Comparison of ENCODE assay signal across 13 cellular contexts in the genomic region with DNA sequence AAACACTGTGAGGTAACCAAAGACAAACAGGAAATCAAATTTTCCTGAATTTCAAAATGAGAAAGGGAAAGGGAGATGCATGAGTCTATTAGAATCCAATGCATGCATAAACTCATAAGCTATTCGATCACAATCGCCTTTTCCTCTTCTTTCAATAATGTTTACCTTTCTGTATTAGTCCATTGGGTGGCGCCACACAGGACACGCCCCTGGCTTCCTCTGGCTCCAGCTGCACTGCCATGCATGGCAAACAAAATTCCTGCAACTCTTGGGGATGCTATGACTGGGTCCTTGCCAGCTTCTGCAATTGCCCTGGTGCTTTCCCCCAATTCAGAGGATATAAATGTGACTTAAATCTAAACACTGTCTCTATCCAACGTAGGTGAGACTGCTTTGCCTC.
"Had no signal": no experiment of that assay in that cellular context is flagged by ENCODE, and none has a peak within 500 bp of the region (broad histone marks: within the 10 kb centered on the region; RNA-seq: fewer than 3 reads in every experiment).

No MANE protein-coding gene starts in this region.

- ATAC-seq: activated CD8-positive, alpha-beta memory T cell treated with anti-CD3 and anti-CD28 coated beads, Interleukin-2, amount 10 ng/mL, durations not matched to agents 7 days and 5 days; left lung; stimulated activated naive B cell treated with anti-CD40 and anti-IgM and Interleukin-4, amounts not matched to agents 10 μg/mL and 1 μg/mL and 100 μg/mL, for 72 hours had no signal

- DNase-seq: activated CD4-positive, alpha-beta memory T cell treated with anti-CD3 and anti-CD28 coated beads for 36 hours; activated CD8-positive, alpha-beta memory T cell treated with anti-CD3 and anti-CD28 coated beads, Interleukin-2, amount 10 ng/mL, durations not matched to agents 7 days and 5 days; activated naive CD8-positive, alpha-beta T cell treated with anti-CD3 and anti-CD28 coated beads for 36 hours; amygdala; foreskin melanocyte; glutamatergic neuron; hippocampal formation; left lung; midbrain; occipital lobe; retina; stimulated activated naive B cell treated with anti-CD40 and anti-IgM and Interleukin-4, amounts not matched to agents 10 μg/mL and 1 μg/mL and 100 μg/mL, for 72 hours; WERI-Rb-1 had no signal
